1 cellular context compared by ENCODE assay signal in the genomic region with DNA sequence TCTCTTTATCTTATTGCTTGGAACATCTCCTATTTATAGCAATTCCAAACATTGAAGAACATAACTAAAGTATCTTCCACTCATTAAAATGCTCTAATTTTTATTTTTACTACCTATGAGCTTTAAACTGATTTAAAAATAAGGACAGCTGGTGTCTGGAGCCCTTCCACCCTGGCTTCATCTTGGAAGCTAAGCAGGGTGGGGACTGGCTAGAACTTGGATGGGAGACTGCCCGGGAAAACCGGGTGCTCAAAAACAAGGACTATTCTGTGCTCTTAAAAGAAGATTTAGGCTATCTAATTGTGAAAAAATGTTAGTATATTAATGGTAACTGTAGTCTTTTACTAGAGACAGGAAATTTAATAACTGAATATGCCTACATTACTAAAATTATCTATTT.
TF ChIP-seq lines count a peak whose summit lies in the region.

No MANE protein-coding gene starts in this region.

TF ChIP-seq in GM23338, 12 proteins besides CTCF, POLR2A, EP300 and RAD21 (continued from another document):
- 0 out of 2 replicates have a peak, but pooled peaks have one; percentile 13 for TF ChIP-seq CREB1 (CRISPR knock-in tag; IDR thresholded peaks at IDR 0.05; ENCODE audit: low read depth)
